ENCODE assay signal across 9 cellular contexts in the genomic region with DNA sequence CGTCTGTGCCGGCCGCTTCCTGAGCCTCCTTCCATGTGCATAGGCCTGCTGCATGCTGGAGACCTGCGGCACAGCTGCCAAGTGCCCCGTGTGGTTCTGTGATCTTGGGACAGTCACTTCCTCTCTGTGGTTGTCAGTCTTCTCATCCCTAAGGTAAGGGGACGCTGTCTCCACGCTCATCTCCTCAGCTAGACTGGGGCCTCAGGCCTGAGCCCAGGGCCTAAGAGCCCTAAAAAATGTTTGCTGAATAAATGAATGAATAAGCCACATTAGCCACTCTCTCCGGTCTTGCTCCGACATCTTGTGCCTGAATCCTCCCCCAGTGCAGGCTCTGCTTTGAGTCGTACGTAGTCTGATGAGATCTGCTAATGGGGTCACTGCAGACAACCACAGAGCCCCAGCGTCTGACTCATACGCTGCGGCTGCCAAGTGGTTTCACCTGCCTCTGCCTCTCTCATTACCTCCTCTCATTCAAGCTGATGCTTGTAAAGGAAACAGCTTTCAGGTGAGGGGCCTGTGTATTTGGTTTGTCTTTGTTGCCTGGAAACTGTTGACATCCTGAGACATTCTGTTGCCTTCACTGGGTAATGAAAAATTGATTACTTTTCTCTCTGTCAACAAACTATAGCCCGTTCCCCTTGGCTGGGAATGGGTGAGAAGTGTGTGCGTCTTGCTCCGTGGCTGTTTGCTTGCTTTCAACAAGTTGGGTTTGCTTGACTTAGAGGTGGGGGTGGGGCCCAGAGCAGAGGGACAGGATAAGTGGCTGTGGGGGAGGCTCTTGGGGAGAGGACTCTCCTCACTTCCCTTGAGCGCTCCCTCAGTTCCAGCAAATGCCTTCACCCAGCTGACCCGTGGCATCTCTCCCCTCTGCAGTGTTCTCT. TPM values are rescaled to one million over a fixed set of nuclear protein-coding genes. Genes with fewer than 3 reads are reported as not detected.
DNase-seq lines count a peak whose midpoint lies in the region; TF ChIP-seq lines count a peak whose summit lies in the region.
"Had no signal": no experiment of that assay in that cellular context is flagged by ENCODE, and none has a peak within 500 bp of the region (broad histone marks: within the 10 kb centered on the region; RNA-seq: fewer than 3 reads in every experiment).

No MANE protein-coding gene starts in this region.

- peaks cover 0 to 2% of the 10 kb centered on the region in 2 donors for H3K4me1 ChIP-seq in ascending aorta

- H3K4me3 ChIP-seq in ascending aorta: no peak overlapping the region
- H3K4me3 ChIP-seq: heart right ventricle had no signal

- H3K27me3 Mint-ChIP-seq in T-helper 2 cell treated with Interferon-gamma antibody and Interleukin-4, amounts not matched to agents 5 μg/mL and 100 μg/mL, for 36 hours (ENCODE audit: low read depth): peaks cover 23% of the 10 kb centered on the region

- no peaks in the 10 kb centered on the region for H3K36me3 Mint-ChIP-seq in T-helper 2 cell treated with Interferon-gamma antibody and Interleukin-4, amounts not matched to agents 5 μg/mL and 100 μg/mL, for 36 hours (ENCODE audit: low read depth)

- H3K36me3 ChIP-seq in ascending aorta: no peaks in the 10 kb centered on the region
- H3K36me3 ChIP-seq: heart right ventricle had no signal

- H3K27ac ChIP-seq in ascending aorta: no peak overlapping the region
- H3K27ac ChIP-seq: heart right ventricle had no signal

- peak overlapping the region; percentile 85 for H3K27ac Mint-ChIP-seq in T-helper 2 cell treated with Interferon-gamma antibody and Interleukin-4, amounts not matched to agents 5 μg/mL and 100 μg/mL, for 36 hours

- H3K27me3 ChIP-seq in ascending aorta: no peaks in the 10 kb centered on the region
- H3K27me3 ChIP-seq: heart right ventricle had no signal

- peaks cover 25% of the 10 kb centered on the region for H3K4me1 Mint-ChIP-seq in T-helper 2 cell treated with Interferon-gamma antibody and Interleukin-4, amounts not matched to agents 5 μg/mL and 100 μg/mL, for 36 hours (ENCODE audit: low read depth)

- no peaks in the 10 kb centered on the region for H3K9me3 Mint-ChIP-seq in T-helper 2 cell treated with Interferon-gamma antibody and Interleukin-4, amounts not matched to agents 5 μg/mL and 100 μg/mL, for 36 hours

- intact Hi-C loops in ascending aorta (cut with DNase I): loop anchor here (10.0 kb wide), 1 partner anchor 126 kb away; no protein-coding TSS in a partner anchor

- no peaks in the 10 kb centered on the region for H3K9me3 ChIP-seq in ascending aorta
- H3K9me3 ChIP-seq: heart right ventricle had no signal

- TF ChIP-seq CTCF in ascending aorta (IDR thresholded peaks at IDR 0.05): no peak

- H3K4me3 Mint-ChIP-seq in T-helper 2 cell treated with Interferon-gamma antibody and Interleukin-4, amounts not matched to agents 5 μg/mL and 100 μg/mL, for 36 hours: peak overlapping the region; percentile 73

- DNase-seq in COR-L47 (lab: John Stamatoyannopoulos, UW) (peak; percentile 95), NCI-H1092 (lab: John Stamatoyannopoulos, UW) (peak; percentile 84), ascending aorta (ENCODE audit: low spot score in 2 of 2) (peak; percentile 18 to 64), myocyte (ENCODE audit: low read depth) (peak; percentile 69), foreskin melanocyte (no peak), Ammon's horn (ENCODE audit: low spot score) (no peak)
- DNase-seq in T-helper 2 cell treated with Interferon-gamma antibody and Interleukin-4, amounts not matched to agents 5 μg/mL and 100 μg/mL, for 36 hours (ENCODE audit: low spot score): peak; percentile 79
- DNase-seq in stimulated activated naive CD4-positive, alpha-beta T cell treated with Interleukin-2 at 50 U/mL for 16 hours (lab: John Stamatoyannopoulos, UW): peak; percentile 84
- DNase-seq: heart right ventricle had no signal

RNA-seq across cellular contexts. Expression of a gene that starts 15.9 kb away (rescaled TPM):
- total RNA-seq in ascending aorta (379 TPM), myocyte (218 and 264 TPM in 2 replicates)
- 2,643 TPM for polyA plus RNA-seq in myocyte (2012)

RNA-seq across cellular contexts. Expression of a gene that starts 54.3 kb away (rescaled TPM):
- 1.8 TPM for total RNA-seq in ascending aorta
- 12.0 and 20.7 TPM in 2 replicates for total RNA-seq in myocyte
- polyA plus RNA-seq in myocyte (2012): 6.8 TPM

Comparison
In these comparisons a context has a peak if more than half of its experiments do, and no peak if none do; other contexts are left out.
1. DNase-seq: peak in COR-L47 (single experiment), NCI-H1092 (single experiment), T-helper 2 cell treated with Interferon-gamma antibody and Interleukin-4, amounts not matched to agents 5 μg/mL and 100 μg/mL, for 36 hours (single experiment), ascending aorta (2 of 2), myocyte (single experiment) and stimulated activated naive CD4-positive, alpha-beta T cell treated with Interleukin-2 at 50 U/mL for 16 hours (single experiment); none in foreskin melanocyte (single experiment) and Ammon's horn (single experiment).